ENCODE assay signal across 1 cellular context in the genomic region with DNA sequence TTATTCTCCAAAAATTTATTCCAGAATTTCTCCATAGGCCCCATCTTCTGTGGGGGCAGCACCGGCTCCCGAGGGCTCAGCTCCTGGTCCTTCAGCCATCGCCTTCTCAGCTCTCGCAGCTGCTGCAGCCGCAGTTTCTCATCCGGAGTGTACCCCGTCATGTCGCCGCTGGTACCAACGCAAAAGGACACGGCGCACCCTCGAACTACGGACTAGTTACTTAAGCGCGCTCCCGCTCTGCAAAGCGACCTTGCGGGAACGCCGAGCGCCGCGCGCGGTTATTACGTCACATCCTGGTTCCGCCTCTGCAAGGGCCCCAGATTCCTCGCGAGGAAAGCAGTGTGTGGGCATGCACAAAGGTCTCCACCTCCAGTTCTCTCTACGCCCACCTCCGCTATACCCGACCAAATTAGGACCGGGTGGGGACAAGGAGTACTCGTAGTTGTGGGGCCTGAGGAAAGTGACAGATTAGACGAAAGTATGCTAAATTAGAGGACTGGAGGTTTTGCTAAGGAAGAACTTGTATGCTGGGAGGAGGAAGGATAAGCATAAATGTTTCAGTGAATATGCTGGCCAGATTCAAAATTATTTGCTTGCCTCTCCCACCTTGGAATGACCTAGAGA.
TF ChIP-seq lines count a peak whose summit lies in the region.

Gene NDUFB6, minus strand, starts transcription at position 260 of the 624 bp plus-strand sequence. Its CDS starts 99 bp downstream, at position 161.

TF ChIP-seq in HepG2, 621 proteins besides CTCF, POLR2A, EP300 and RAD21 (continued from another document and continues in another):
- TF ChIP-seq, protein P1, sequence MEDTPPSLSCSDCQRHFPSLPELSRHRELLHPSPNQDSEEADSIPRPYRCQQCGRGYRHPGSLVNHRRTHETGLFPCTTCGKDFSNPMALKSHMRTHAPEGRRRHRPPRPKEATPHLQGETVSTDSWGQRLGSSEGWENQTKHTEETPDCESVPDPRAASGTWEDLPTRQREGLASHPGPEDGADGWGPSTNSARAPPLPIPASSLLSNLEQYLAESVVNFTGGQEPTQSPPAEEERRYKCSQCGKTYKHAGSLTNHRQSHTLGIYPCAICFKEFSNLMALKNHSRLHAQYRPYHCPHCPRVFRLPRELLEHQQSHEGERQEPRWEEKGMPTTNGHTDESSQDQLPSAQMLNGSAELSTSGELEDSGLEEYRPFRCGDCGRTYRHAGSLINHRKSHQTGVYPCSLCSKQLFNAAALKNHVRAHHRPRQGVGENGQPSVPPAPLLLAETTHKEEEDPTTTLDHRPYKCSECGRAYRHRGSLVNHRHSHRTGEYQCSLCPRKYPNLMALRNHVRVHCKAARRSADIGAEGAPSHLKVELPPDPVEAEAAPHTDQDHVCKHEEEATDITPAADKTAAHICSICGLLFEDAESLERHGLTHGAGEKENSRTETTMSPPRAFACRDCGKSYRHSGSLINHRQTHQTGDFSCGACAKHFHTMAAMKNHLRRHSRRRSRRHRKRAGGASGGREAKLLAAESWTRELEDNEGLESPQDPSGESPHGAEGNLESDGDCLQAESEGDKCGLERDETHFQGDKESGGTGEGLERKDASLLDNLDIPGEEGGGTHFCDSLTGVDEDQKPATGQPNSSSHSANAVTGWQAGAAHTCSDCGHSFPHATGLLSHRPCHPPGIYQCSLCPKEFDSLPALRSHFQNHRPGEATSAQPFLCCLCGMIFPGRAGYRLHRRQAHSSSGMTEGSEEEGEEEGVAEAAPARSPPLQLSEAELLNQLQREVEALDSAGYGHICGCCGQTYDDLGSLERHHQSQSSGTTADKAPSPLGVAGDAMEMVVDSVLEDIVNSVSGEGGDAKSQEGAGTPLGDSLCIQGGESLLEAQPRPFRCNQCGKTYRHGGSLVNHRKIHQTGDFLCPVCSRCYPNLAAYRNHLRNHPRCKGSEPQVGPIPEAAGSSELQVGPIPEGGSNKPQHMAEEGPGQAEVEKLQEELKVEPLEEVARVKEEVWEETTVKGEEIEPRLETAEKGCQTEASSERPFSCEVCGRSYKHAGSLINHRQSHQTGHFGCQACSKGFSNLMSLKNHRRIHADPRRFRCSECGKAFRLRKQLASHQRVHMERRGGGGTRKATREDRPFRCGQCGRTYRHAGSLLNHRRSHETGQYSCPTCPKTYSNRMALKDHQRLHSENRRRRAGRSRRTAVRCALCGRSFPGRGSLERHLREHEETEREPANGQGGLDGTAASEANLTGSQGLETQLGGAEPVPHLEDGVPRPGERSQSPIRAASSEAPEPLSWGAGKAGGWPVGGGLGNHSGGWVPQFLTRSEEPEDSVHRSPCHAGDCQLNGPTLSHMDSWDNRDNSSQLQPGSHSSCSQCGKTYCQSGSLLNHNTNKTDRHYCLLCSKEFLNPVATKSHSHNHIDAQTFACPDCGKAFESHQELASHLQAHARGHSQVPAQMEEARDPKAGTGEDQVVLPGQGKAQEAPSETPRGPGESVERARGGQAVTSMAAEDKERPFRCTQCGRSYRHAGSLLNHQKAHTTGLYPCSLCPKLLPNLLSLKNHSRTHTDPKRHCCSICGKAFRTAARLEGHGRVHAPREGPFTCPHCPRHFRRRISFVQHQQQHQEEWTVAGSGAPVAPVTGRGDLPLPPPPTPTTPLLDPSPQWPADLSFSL (CRISPR knock-in tag; IDR thresholded peaks at IDR 0.05): no peak
- TF ChIP-seq SRSF9 (IDR thresholded peaks at IDR 0.05; ENCODE audit: borderline replicate concordance, insufficient read depth, low read depth, low read length, poor library complexity, severe bottlenecking) (no peak), MYC (CRISPR knock-in tag; IDR thresholded peaks at IDR 0.05; ENCODE audit: borderline replicate concordance) (peak; percentile 89), MXI1 (IDR thresholded peaks at IDR 0.05; ENCODE audit: borderline replicate concordance, low read depth, low read length) (peak; percentile 86; the same call in 1 of the 3 replicates), ONECUT2 (CRISPR knock-in tag; IDR thresholded peaks at IDR 0.05) (no peak), LRRFIP1 (CRISPR knock-in tag; conservative IDR thresholded peaks at IDR 0.05) (no peak; the same call in 1 of the 2 replicates), ZNF274 (CRISPR knock-in tag; IDR thresholded peaks at IDR 0.05) (peak; percentile 43; the same call in 1 of the 2 replicates), ATF1 (CRISPR knock-in tag; IDR thresholded peaks at IDR 0.05) (peak; percentile 98), CCAR2 (optimal IDR thresholded peaks at IDR 0.05; ENCODE audit: low read depth, low read length) (no peak), NR2F2 (IDR thresholded peaks at IDR 0.05; ENCODE audit: borderline replicate concordance, low read depth) (no peak), MEIS1 (CRISPR knock-in tag; IDR thresholded peaks at IDR 0.05; ENCODE audit: borderline replicate concordance) (no peak), HOXD1 (CRISPR knock-in tag; IDR thresholded peaks at IDR 0.05) (no peak), ZMYM4 (CRISPR knock-in tag; IDR thresholded peaks at IDR 0.05) (peak; percentile 98), PLRG1 (conservative IDR thresholded peaks at IDR 0.05) (no peak), ZNF614 (CRISPR knock-in tag; IDR thresholded peaks at IDR 0.05; ENCODE audit: borderline replicate concordance) (peak; percentile 53; the same call in 1 of the 2 replicates), SCMH1 (CRISPR knock-in tag; IDR thresholded peaks at IDR 0.05; ENCODE audit: borderline replicate concordance) (no peak), SYNCRIP (IDR thresholded peaks at IDR 0.05; ENCODE audit: insufficient read depth, low read depth, low read length) (no peak), HMGA1 (CRISPR knock-in tag; conservative IDR thresholded peaks at IDR 0.05) (no peak), ZGPAT (CRISPR knock-in tag; IDR thresholded peaks at IDR 0.05) (peak; percentile 70; the same call in 1 of the 2 replicates), HIVEP1 (CRISPR knock-in tag; IDR thresholded peaks at IDR 0.05) (peak; percentile 50), ZC3H13 (CRISPR knock-in tag; IDR thresholded peaks at IDR 0.05) (peak; percentile 72; the same call in 1 of the 2 replicates), NFYC (CRISPR knock-in tag; IDR thresholded peaks at IDR 0.05) (peak; percentile 47; the same call in 1 of the 2 replicates), NBN (conservative IDR thresholded peaks at IDR 0.05) (no peak)
- TF ChIP-seq, protein P2, sequence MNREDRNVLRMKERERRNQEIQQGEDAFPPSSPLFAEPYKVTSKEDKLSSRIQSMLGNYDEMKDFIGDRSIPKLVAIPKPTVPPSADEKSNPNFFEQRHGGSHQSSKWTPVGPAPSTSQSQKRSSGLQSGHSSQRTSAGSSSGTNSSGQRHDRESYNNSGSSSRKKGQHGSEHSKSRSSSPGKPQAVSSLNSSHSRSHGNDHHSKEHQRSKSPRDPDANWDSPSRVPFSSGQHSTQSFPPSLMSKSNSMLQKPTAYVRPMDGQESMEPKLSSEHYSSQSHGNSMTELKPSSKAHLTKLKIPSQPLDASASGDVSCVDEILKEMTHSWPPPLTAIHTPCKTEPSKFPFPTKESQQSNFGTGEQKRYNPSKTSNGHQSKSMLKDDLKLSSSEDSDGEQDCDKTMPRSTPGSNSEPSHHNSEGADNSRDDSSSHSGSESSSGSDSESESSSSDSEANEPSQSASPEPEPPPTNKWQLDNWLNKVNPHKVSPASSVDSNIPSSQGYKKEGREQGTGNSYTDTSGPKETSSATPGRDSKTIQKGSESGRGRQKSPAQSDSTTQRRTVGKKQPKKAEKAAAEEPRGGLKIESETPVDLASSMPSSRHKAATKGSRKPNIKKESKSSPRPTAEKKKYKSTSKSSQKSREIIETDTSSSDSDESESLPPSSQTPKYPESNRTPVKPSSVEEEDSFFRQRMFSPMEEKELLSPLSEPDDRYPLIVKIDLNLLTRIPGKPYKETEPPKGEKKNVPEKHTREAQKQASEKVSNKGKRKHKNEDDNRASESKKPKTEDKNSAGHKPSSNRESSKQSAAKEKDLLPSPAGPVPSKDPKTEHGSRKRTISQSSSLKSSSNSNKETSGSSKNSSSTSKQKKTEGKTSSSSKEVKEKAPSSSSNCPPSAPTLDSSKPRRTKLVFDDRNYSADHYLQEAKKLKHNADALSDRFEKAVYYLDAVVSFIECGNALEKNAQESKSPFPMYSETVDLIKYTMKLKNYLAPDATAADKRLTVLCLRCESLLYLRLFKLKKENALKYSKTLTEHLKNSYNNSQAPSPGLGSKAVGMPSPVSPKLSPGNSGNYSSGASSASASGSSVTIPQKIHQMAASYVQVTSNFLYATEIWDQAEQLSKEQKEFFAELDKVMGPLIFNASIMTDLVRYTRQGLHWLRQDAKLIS (CRISPR knock-in tag; IDR thresholded peaks at IDR 0.05): no peak
- TF ChIP-seq, protein P3, sequence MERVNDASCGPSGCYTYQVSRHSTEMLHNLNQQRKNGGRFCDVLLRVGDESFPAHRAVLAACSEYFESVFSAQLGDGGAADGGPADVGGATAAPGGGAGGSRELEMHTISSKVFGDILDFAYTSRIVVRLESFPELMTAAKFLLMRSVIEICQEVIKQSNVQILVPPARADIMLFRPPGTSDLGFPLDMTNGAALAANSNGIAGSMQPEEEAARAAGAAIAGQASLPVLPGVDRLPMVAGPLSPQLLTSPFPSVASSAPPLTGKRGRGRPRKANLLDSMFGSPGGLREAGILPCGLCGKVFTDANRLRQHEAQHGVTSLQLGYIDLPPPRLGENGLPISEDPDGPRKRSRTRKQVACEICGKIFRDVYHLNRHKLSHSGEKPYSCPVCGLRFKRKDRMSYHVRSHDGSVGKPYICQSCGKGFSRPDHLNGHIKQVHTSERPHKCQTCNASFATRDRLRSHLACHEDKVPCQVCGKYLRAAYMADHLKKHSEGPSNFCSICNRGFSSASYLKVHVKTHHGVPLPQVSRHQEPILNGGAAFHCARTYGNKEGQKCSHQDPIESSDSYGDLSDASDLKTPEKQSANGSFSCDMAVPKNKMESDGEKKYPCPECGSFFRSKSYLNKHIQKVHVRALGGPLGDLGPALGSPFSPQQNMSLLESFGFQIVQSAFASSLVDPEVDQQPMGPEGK (CRISPR knock-in tag; IDR thresholded peaks at IDR 0.05): peak; percentile 63
- TF ChIP-seq, protein P4, sequence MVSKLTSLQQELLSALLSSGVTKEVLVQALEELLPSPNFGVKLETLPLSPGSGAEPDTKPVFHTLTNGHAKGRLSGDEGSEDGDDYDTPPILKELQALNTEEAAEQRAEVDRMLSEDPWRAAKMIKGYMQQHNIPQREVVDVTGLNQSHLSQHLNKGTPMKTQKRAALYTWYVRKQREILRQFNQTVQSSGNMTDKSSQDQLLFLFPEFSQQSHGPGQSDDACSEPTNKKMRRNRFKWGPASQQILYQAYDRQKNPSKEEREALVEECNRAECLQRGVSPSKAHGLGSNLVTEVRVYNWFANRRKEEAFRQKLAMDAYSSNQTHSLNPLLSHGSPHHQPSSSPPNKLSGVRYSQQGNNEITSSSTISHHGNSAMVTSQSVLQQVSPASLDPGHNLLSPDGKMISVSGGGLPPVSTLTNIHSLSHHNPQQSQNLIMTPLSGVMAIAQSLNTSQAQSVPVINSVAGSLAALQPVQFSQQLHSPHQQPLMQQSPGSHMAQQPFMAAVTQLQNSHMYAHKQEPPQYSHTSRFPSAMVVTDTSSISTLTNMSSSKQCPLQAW (CRISPR knock-in tag; IDR thresholded peaks at IDR 0.05): peak; percentile 76; the same call in 1 of the 2 replicates
- TF ChIP-seq, protein P5, sequence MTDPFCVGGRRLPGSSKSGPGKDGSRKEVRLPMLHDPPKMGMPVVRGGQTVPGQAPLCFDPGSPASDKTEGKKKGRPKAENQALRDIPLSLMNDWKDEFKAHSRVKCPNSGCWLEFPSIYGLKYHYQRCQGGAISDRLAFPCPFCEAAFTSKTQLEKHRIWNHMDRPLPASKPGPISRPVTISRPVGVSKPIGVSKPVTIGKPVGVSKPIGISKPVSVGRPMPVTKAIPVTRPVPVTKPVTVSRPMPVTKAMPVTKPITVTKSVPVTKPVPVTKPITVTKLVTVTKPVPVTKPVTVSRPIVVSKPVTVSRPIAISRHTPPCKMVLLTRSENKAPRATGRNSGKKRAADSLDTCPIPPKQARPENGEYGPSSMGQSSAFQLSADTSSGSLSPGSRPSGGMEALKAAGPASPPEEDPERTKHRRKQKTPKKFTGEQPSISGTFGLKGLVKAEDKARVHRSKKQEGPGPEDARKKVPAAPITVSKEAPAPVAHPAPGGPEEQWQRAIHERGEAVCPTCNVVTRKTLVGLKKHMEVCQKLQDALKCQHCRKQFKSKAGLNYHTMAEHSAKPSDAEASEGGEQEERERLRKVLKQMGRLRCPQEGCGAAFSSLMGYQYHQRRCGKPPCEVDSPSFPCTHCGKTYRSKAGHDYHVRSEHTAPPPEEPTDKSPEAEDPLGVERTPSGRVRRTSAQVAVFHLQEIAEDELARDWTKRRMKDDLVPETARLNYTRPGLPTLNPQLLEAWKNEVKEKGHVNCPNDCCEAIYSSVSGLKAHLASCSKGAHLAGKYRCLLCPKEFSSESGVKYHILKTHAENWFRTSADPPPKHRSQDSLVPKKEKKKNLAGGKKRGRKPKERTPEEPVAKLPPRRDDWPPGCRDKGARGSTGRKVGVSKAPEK (CRISPR knock-in tag; IDR thresholded peaks at IDR 0.05; ENCODE audit: borderline replicate concordance): peak; percentile 51; the same call in 1 of the 2 replicates
- TF ChIP-seq, protein P6, sequence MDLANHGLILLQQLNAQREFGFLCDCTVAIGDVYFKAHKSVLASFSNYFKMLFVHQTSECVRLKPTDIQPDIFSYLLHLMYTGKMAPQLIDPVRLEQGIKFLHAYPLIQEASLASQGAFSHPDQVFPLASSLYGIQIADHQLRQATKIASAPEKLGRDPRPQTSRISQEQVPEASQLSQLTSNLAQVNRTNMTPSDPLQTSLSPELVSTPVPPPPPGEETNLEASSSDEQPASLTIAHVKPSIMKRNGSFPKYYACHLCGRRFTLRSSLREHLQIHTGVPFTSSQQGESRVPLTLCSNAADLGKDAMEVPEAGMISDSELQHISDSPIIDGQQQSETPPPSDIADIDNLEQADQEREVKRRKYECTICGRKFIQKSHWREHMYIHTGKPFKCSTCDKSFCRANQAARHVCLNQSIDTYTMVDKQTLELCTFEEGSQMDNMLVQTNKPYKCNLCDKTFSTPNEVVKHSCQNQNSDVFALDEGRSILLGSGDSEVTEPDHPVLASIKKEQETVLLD (CRISPR knock-in tag; IDR thresholded peaks at IDR 0.05; ENCODE audit: low read depth): peak; percentile 53; the same call in 1 of the 2 replicates
